9 cellular contexts compared by ENCODE assay signal in genomic region chr3:42970976-42971772, GRCh38. TPM values are rescaled to one million over a fixed set of nuclear protein-coding genes. Genes with fewer than 3 reads are reported as not detected.
"Had no signal": no experiment of that assay in that cellular context is flagged by ENCODE, and none has a peak within 500 bp of the region (broad histone marks: within the 10 kb centered on the region; RNA-seq: fewer than 3 reads in every experiment).

No MANE protein-coding gene starts in this region.

- FAIRE-seq: G401.6, GM12878, GM12891, GM12892, GM18507, GM19239 had no signal

- DNase-seq: GDM1, GF-D8 had no signal

- H3K4me3 ChIP-seq: GM12878 had no signal

- ATAC-seq: GM12878 had no signal

RNA-seq across cellular contexts. Expression of gene GASK1A, which starts 7.9 kb away (rescaled TPM):
- total RNA-seq: G401 had no signal
- polyA plus RNA-seq: GM12878 had no signal
